Comparison of ENCODE assay signal across 1 cellular context in the genomic region with DNA sequence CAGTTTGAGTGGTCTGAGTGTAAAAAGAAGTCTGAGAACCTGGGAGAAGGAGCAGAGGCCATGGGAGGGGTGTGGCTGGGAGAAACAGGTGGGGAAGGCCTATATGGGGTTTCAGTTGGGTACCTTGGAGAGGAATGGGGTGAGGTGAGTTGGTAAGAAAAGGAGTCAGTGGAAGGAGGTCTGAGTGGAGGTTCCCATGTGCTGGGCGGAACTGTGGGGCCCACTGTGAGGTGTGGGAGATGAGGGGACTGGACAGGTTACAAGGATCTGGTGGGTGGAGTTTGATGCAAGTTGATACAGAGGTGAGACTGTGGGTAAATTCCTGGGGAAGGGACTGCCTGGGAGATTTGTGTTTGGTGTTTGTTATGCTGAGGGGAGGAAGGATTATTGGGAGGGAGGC.
TF ChIP-seq lines count a peak whose summit lies in the region.

No MANE protein-coding gene starts in this region.

TF ChIP-seq in SK-N-SH, 30 proteins besides CTCF, POLR2A, EP300 and RAD21 (continued from another document):
- no peak for TF ChIP-seq FOXM1 (IDR thresholded peaks at IDR 0.05; ENCODE audit: low read depth)
